27 cellular contexts compared by ENCODE assay signal in genomic region chr7:95781967-95782586, GRCh38. TPM values are rescaled to one million over a fixed set of nuclear protein-coding genes. Genes with fewer than 3 reads are reported as not detected.
"Had no signal": no experiment of that assay in that cellular context is flagged by ENCODE, and none has a peak within 500 bp of the region (broad histone marks: within the 10 kb centered on the region; RNA-seq: fewer than 3 reads in every experiment).

No MANE protein-coding gene starts in this region.

- H3K4me1 ChIP-seq: adrenal gland, psoas muscle, right atrium auricular region, upper lobe of right lung had no signal

- ATAC-seq: activated T-cell treated with anti-CD3 and anti-CD28 coated beads, Interleukin-2, amount 50 U/mL, for 4 hours; effector memory CD8-positive, alpha-beta T cell; esophagus mucosa; left lobe of liver; naive thymus-derived CD8-positive, alpha-beta T cell; psoas muscle; upper lobe of right lung had no signal

- H3K27me3 ChIP-seq: adrenal gland, ascending aorta, brain microvascular endothelial cell, hepatocyte, ovary, right atrium auricular region, thyroid gland, upper lobe of right lung had no signal

- H3K36me3 Mint-ChIP-seq: activated naive CD8-positive, alpha-beta T cell; immature natural killer cell; naive thymus-derived CD8-positive, alpha-beta T cell had no signal

- H3K36me3 ChIP-seq: adrenal gland, ascending aorta, brain microvascular endothelial cell, ovary, right atrium auricular region, thyroid gland, upper lobe of right lung had no signal

- H3K9me3 ChIP-seq: adrenal gland, ascending aorta, ovary, thyroid gland, upper lobe of right lung had no signal

- H3K4me3 Mint-ChIP-seq: activated naive CD8-positive, alpha-beta T cell; activated T-cell treated with anti-CD3 and anti-CD28 coated beads, Interleukin-2, amount 50 U/mL, for 4 hours; effector memory CD8-positive, alpha-beta T cell; immature natural killer cell; naive thymus-derived CD8-positive, alpha-beta T cell had no signal

- H3K4me1 Mint-ChIP-seq: immature natural killer cell; naive thymus-derived CD8-positive, alpha-beta T cell had no signal

- H3K27me3 Mint-ChIP-seq: activated naive CD8-positive, alpha-beta T cell had no signal

- DNase-seq: activated CD4-positive, alpha-beta T cell treated with anti-CD3 and anti-CD28 coated beads, Interleukin-2, amount 50 U/mL, for 4 hours; activated CD8-positive, alpha-beta memory T cell treated with anti-CD3 and anti-CD28 coated beads, Interleukin-2, amount 50 U/mL, for 48 hours; activated naive CD4-positive, alpha-beta T cell; activated T-cell treated with anti-CD3 and anti-CD28 coated beads, Interleukin-2, amount 50 U/mL, for 4 hours; adrenal gland; brain microvascular endothelial cell; central memory CD4-positive, alpha-beta T cell; effector memory CD8-positive, alpha-beta T cell; glutamatergic neuron; immature natural killer cell; naive thymus-derived CD8-positive, alpha-beta T cell; ovary; psoas muscle; stimulated activated CD4-positive, alpha-beta T cell treated with anti-CD3 and anti-CD28 coated beads, Interleukin-4, amount 100 ng/mL, for 24 hours; stimulated activated naive CD4-positive, alpha-beta T cell treated with Interleukin-2 at 50 U/mL for 16 hours; substantia nigra; T-helper 9 cell; thyroid gland; upper lobe of right lung had no signal

- H3K27ac ChIP-seq: adrenal gland, brain microvascular endothelial cell, hepatocyte, ovary, psoas muscle, right atrium auricular region, thyroid gland, upper lobe of right lung had no signal

- H3K27ac Mint-ChIP-seq: activated naive CD8-positive, alpha-beta T cell; activated T-helper 2 cell treated with anti-CD3 and anti-CD28 coated beads, Interferon-gamma antibody, Interleukin-2, Interleukin-4, amounts not matched to agents 10 μg/mL and 5 μg/mL and 100 μg/mL, durations not matched to agents 14 hours and 24 hours and 36 hours; effector memory CD8-positive, alpha-beta T cell; immature natural killer cell; naive thymus-derived CD8-positive, alpha-beta T cell had no signal

- H3K9me3 Mint-ChIP-seq: activated T-cell treated with anti-CD3 and anti-CD28 coated beads, Interleukin-2, amount 50 U/mL, for 4 hours; activated T-helper 2 cell treated with anti-CD3 and anti-CD28 coated beads, Interferon-gamma antibody, Interleukin-2, Interleukin-4, amounts not matched to agents 10 μg/mL and 5 μg/mL and 100 μg/mL, durations not matched to agents 14 hours and 24 hours and 36 hours; immature natural killer cell had no signal

- H3K4me3 ChIP-seq: adrenal gland, ascending aorta, hepatocyte, ovary, psoas muscle, right atrium auricular region, thyroid gland, upper lobe of right lung had no signal

RNA-seq across cellular contexts. Expression of gene DYNC1I1, which starts 9.7 kb away (rescaled TPM):
- total RNA-seq: activated CD8-positive, alpha-beta memory T cell treated with anti-CD3 and anti-CD28 coated beads for 36 hours; activated T-cell treated with anti-CD3 and anti-CD28 coated beads, Interleukin-2, amount 50 U/mL, for 4 hours; activated T-helper 2 cell treated with anti-CD3 and anti-CD28 coated beads, Interferon-gamma antibody, Interleukin-2, Interleukin-4, amounts not matched to agents 10 μg/mL and 5 μg/mL and 100 μg/mL, durations not matched to agents 14 hours and 24 hours and 36 hours; naive thymus-derived CD8-positive, alpha-beta T cell had no signal
- polyA plus RNA-seq: immature natural killer cell; naive thymus-derived CD8-positive, alpha-beta T cell had no signal
